8 cellular contexts compared by ENCODE assay signal in the genomic region with DNA sequence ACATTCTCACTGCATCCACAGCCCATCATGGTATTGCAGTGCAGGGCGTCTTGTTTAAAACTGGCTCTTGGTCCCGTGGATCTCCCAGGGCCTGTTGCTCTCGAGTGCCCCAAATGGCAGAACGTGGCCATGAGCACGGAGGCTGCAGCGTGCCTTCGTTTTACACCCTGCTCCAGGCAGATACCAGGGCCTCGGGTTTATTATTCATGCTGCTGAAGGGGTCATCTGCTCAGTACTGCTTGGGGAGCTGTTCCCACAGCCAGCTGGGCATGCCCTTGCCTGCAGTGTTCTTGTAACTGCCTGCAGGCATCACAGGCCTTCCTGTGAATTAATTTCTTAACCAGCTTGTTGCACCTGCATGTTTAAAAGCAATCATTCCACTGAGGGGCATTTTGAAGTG.
DNase-seq lines count a peak whose midpoint lies in the region; ATAC-seq lines count a peak whose summit lies in the region.

No MANE protein-coding gene starts in this region.

- peak; percentile 63 for ATAC-seq in stimulated activated naive CD8-positive, alpha-beta T cell treated with anti-CD3 and anti-CD28 coated beads, Interleukin-15, Interleukin-2, amounts not matched to agents 100 U/mL and 50 U/mL, for 24 hours
- ATAC-seq in left colon (no peak), GM18858 (IDR thresholded peaks at IDR 0.05; ENCODE audit: unreplicated experiment) (no peak)

- intact Hi-C loops in left colon (cut with DNase I, micrococcal nuclease) = loop anchor here in 1 of 2 donors (10.0 kb wide), 1 partner anchor 113 kb away; no protein-coding TSS in a partner anchor

- DNase-seq in COLO668 (lab: John Stamatoyannopoulos, UW; ENCODE audit: unreplicated experiment) (peak; percentile 12), NCI-H510A (lab: John Stamatoyannopoulos, UW) (peak; percentile 57), iPS-NIHi7 (ENCODE audit: extremely low spot score) (peak; percentile 55), left colon (no peak), COLO829 (ENCODE audit: low spot score) (no peak)
- peak; percentile 65 for DNase-seq in activated naive CD4-positive, alpha-beta T cell treated with anti-CD3 and anti-CD28 coated beads, Interleukin-2, amount 50 U/mL, for 16 hours
- peak; percentile 63 for DNase-seq in stimulated activated naive CD8-positive, alpha-beta T cell treated with anti-CD3 and anti-CD28 coated beads, Interleukin-15, Interleukin-2, amounts not matched to agents 100 U/mL and 50 U/mL, for 24 hours

Comparison
In these comparisons a context has a peak if more than half of its experiments do, and no peak if none do; other contexts are left out.
1. DNase-seq: peak in COLO668 (single experiment), NCI-H510A (single experiment), activated naive CD4-positive, alpha-beta T cell treated with anti-CD3 and anti-CD28 coated beads, Interleukin-2, amount 50 U/mL, for 16 hours (single experiment), iPS-NIHi7 (single experiment) and stimulated activated naive CD8-positive, alpha-beta T cell treated with anti-CD3 and anti-CD28 coated beads, Interleukin-15, Interleukin-2, amounts not matched to agents 100 U/mL and 50 U/mL, for 24 hours (single experiment); none in left colon (0 of 2) and COLO829 (single experiment).